ENCODE assay signal across 5 cellular contexts in the genomic region with DNA sequence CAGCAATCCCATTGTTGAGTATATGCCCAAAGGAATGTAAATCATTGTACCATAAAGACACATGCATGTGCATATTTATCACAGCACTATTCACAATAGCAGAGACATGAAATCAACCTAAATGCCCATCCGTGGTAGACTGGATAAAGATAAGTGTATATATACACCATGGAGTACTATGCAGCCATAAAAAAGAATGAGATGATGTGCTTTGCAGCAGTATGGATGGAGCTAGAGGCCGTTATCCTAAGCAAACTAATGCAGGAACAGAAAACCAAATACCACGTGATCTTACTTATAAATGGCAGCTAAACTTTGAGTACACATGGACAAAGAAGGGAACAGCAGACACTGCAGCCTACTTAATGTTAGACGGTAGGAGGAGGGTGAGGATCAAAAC. TPM values are rescaled to one million over a fixed set of nuclear protein-coding genes. Genes with fewer than 3 reads are reported as not detected.
"Had no signal": no experiment of that assay in that cellular context is flagged by ENCODE, and none has a peak within 500 bp of the region (broad histone marks: within the 10 kb centered on the region; RNA-seq: fewer than 3 reads in every experiment).

No MANE protein-coding gene starts in this region.

- H3K4me3 ChIP-seq: GM12878 had no signal

- DNase-seq: GF-D8 had no signal

- ATAC-seq: GM12878 had no signal

- FAIRE-seq: GM12878, GM12892, GM19239 had no signal

RNA-seq across cellular contexts. Expression of a gene that starts 18.4 kb away (rescaled TPM):
- total RNA-seq: G401 had no signal
